Comparison of ENCODE assay signal across 23 cellular contexts in the genomic region with DNA sequence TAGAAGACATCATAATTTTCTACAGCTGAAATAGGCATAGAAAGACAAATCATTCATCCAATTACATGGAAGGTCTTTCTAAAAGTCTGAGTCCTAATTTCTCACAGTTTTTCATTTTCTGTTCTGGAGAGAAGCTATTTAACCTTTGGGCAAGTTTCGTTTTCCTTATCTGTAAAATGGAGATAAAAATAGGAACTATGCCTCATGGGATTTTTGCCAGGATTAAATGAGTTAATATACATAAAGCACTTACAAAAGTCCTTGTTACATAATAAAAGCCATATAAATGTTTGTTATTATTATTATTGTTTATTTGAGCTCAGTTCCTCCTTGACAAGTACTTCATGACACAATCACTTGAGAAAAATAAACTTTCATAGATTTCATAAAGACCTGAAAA.
"Had no signal": no experiment of that assay in that cellular context is flagged by ENCODE, and none has a peak within 500 bp of the region (broad histone marks: within the 10 kb centered on the region; RNA-seq: fewer than 3 reads in every experiment).

No MANE protein-coding gene starts in this region.

- H3K36me3 ChIP-seq: esophagus squamous epithelium, neural progenitor cell, spleen, transverse colon had no signal

- H3K9me3 Mint-ChIP-seq: activated naive CD4-positive, alpha-beta T cell treated with anti-CD3 and anti-CD28 coated beads, Interleukin-2, amount 50 U/mL, for 72 hours; memory B cell; natural killer cell; neural progenitor cell had no signal

- H3K27ac Mint-ChIP-seq: activated CD4-positive, alpha-beta T cell treated with anti-CD3 and anti-CD28 coated beads for 36 hours; activated CD8-positive, alpha-beta memory T cell treated with anti-CD3 and anti-CD28 coated beads, Interleukin-2, amount 10 ng/mL, durations not matched to agents 7 days and 5 days; activated CD8-positive, alpha-beta T cell treated with anti-CD3 and anti-CD28 coated beads, Interleukin-2, amount 10 ng/mL, durations not matched to agents 7 days and 5 days; activated naive CD4-positive, alpha-beta T cell treated with anti-CD3 and anti-CD28 coated beads, Interleukin-2, amount 50 U/mL, for 72 hours; memory B cell; neural progenitor cell had no signal

- H3K9ac ChIP-seq: neural progenitor cell had no signal

- DNase-seq: activated CD4-positive, alpha-beta T cell treated with anti-CD3 and anti-CD28 coated beads for 36 hours; activated CD8-positive, alpha-beta memory T cell treated with anti-CD3 and anti-CD28 coated beads, Interleukin-2, amount 10 ng/mL, durations not matched to agents 7 days and 5 days; activated CD8-positive, alpha-beta T cell treated with anti-CD3 and anti-CD28 coated beads, Interleukin-2, amount 10 ng/mL, durations not matched to agents 7 days and 5 days; activated T-cell treated with anti-CD3 and anti-CD28 coated beads, Interleukin-2, amount 50 U/mL, for 48 hours; aorta; dermis blood vessel endothelial cell; effector CD4-positive, alpha-beta T cell; esophagus squamous epithelium; glutamatergic neuron; islet precursor cell; natural killer cell; occipital lobe; right cardiac atrium; spleen; testis; transverse colon had no signal

- H3K9me3 ChIP-seq: body of pancreas, esophagus squamous epithelium, spleen, testis, transverse colon had no signal

- H3K27me3 ChIP-seq: testis had no signal

- H3K4me3 Mint-ChIP-seq: activated CD4-positive, alpha-beta T cell treated with anti-CD3 and anti-CD28 coated beads for 36 hours; activated CD8-positive, alpha-beta memory T cell treated with anti-CD3 and anti-CD28 coated beads, Interleukin-2, amount 10 ng/mL, durations not matched to agents 7 days and 5 days; activated CD8-positive, alpha-beta T cell treated with anti-CD3 and anti-CD28 coated beads, Interleukin-2, amount 10 ng/mL, durations not matched to agents 7 days and 5 days; memory B cell; natural killer cell; neural progenitor cell had no signal

- H3K4me3 ChIP-seq: body of pancreas, esophagus squamous epithelium, neural progenitor cell, spleen, testis, transverse colon had no signal

- H3K27me3 Mint-ChIP-seq: activated CD4-positive, alpha-beta T cell treated with anti-CD3 and anti-CD28 coated beads for 36 hours; activated CD8-positive, alpha-beta memory T cell treated with anti-CD3 and anti-CD28 coated beads, Interleukin-2, amount 10 ng/mL, durations not matched to agents 7 days and 5 days had no signal

- H3K4me2 ChIP-seq: neural progenitor cell had no signal

- H2AFZ ChIP-seq: neural progenitor cell had no signal

- H3K4me1 ChIP-seq: esophagus squamous epithelium, neural progenitor cell, testis had no signal

- H3K36me3 Mint-ChIP-seq: activated naive CD4-positive, alpha-beta T cell treated with anti-CD3 and anti-CD28 coated beads, Interleukin-2, amount 50 U/mL, for 72 hours; natural killer cell; neural progenitor cell had no signal

- H3K27ac ChIP-seq: body of pancreas, epithelial cell of prostate, esophagus squamous epithelium, neural progenitor cell, spleen, testis, transverse colon had no signal

- ATAC-seq: right cardiac atrium had no signal

- FAIRE-seq: frontal cortex, urothelium cell line had no signal
